1 cellular context compared by ENCODE assay signal in the genomic region with DNA sequence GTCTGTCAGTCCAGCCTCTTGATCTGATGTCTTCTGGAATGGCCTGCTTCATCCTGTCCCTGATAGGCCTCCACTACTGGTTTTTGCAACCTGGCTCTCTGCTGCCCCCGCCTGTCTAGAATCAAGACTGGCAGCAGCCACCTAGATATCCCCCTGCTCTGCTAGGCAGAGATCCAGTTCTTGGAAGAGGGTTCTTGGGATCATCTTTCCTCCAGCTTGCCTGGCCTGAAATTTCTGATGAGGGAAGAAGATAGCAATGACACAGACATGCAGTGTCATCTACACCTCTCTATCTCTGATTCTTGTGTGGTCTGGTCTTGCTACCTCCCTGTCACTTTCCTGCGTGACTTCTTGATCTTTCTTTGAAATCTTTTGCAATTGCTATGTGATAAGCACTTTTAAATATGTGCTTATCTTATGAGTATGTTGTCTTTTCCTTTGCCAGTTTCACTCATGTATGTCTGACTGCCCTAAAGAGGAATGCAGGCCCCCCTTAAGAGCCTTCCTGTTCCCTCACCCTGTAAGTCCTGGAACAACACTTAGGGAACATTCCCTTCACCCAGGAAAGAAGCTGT.
TF ChIP-seq lines count a peak whose summit lies in the region.

No MANE protein-coding gene starts in this region.

TF ChIP-seq in neural cell, 6 proteins besides CTCF, POLR2A, EP300 and RAD21:
- no peak for TF ChIP-seq MXI1 (conservative IDR thresholded peaks at IDR 0.05; ENCODE audit: poor library complexity, severe bottlenecking)
- TF ChIP-seq, protein P1, sequence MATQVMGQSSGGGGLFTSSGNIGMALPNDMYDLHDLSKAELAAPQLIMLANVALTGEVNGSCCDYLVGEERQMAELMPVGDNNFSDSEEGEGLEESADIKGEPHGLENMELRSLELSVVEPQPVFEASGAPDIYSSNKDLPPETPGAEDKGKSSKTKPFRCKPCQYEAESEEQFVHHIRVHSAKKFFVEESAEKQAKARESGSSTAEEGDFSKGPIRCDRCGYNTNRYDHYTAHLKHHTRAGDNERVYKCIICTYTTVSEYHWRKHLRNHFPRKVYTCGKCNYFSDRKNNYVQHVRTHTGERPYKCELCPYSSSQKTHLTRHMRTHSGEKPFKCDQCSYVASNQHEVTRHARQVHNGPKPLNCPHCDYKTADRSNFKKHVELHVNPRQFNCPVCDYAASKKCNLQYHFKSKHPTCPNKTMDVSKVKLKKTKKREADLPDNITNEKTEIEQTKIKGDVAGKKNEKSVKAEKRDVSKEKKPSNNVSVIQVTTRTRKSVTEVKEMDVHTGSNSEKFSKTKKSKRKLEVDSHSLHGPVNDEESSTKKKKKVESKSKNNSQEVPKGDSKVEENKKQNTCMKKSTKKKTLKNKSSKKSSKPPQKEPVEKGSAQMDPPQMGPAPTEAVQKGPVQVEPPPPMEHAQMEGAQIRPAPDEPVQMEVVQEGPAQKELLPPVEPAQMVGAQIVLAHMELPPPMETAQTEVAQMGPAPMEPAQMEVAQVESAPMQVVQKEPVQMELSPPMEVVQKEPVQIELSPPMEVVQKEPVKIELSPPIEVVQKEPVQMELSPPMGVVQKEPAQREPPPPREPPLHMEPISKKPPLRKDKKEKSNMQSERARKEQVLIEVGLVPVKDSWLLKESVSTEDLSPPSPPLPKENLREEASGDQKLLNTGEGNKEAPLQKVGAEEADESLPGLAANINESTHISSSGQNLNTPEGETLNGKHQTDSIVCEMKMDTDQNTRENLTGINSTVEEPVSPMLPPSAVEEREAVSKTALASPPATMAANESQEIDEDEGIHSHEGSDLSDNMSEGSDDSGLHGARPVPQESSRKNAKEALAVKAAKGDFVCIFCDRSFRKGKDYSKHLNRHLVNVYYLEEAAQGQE (IDR thresholded peaks at IDR 0.05; ENCODE audit: borderline replicate concordance): no peak
- TF ChIP-seq SMC3 (conservative IDR thresholded peaks at IDR 0.05; ENCODE audit: poor library complexity): peak; percentile 64
